8 cellular contexts compared by ENCODE assay signal in genomic region chr4:53558061-53558801, GRCh38.
DNase-seq lines count a peak whose midpoint lies in the region; ATAC-seq and TF ChIP-seq lines count a peak whose summit lies in the region.

No MANE protein-coding gene starts in this region.

- peak; percentile 33 for DNase-seq in DMS53 treated with DMSO at 0.1 percent for 48 hours (lab: John Stamatoyannopoulos, UW; ENCODE audit: unreplicated experiment)
- DNase-seq in NCI-H345 (lab: John Stamatoyannopoulos, UW): peak; percentile 70
- DNase-seq in choroid plexus epithelial cell (ENCODE audit: low read depth): peak; percentile 39
- DNase-seq in middle frontal gyrus (ENCODE audit: extremely low spot score, low spot score): peak; percentile 68
- no peak for DNase-seq in NCI-H2171 (lab: John Stamatoyannopoulos, UW)
- no peak for DNase-seq in stimulated activated CD4-positive, alpha-beta T cell treated with anti-CD3 and anti-CD28 coated beads, Interleukin-2, amount 100 ng/mL, for 48 hours
- no peak for DNase-seq in amniotic stem cell (lab: John Stamatoyannopoulos, UW)

- no peak overlapping the region for H3K4me3 ChIP-seq in choroid plexus epithelial cell (ENCODE audit: low read depth, low read length)

- TF ChIP-seq CTCF in choroid plexus epithelial cell (conservative IDR thresholded peaks at IDR 0.05; ENCODE audit: low read depth, low read length): no peak

- ATAC-seq in GM18907 (IDR thresholded peaks at IDR 0.05; ENCODE audit: unreplicated experiment): no peak

Comparison
In these comparisons a context has a peak if more than half of its experiments do, and no peak if none do; other contexts are left out.
1. DNase-seq: peak in DMS53 treated with DMSO at 0.1 percent for 48 hours (single experiment), NCI-H345 (single experiment), choroid plexus epithelial cell (single experiment) and middle frontal gyrus (single experiment); none in NCI-H2171 (single experiment), stimulated activated CD4-positive, alpha-beta T cell treated with anti-CD3 and anti-CD28 coated beads, Interleukin-2, amount 100 ng/mL, for 48 hours (0 of 2) and amniotic stem cell (single experiment).